Comparison of ENCODE assay signal across 8 cellular contexts in the genomic region with DNA sequence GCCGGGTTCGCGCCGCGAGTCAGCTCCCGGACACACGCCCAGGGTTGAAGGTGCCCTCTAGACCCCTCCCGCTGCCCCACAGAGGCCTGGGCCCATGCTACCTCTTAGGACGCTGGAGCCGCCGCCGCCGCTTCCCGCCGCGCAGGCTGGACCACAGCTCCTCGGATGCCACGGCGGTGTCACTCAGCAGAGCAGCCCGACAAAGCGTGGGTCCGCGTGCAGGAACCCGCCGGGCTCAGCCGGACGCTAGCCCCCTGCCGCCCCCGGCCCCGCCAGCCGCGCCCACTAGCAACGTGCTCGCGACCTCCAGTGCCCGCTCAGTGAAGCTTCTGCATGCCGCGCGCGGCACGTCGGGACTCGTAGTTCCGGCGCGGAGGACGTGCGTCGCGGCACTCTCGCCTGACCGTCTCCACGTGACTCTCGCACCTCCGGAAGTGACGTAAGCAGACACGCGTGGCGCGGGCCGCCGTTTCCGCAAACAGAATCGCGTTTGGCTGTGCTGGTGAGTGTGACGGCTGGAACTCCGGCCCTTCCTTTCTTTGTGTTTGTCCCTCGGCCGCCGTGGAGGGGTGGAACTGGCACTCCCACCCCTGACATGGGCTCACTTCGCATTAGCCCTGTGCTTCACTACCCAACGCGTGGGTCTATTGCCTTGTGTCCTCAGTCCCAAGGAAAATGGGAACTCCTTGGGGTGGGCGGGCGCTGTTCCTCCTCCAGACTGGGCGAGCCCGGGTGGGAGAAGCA. TPM values are rescaled to one million over a fixed set of nuclear protein-coding genes. Genes with fewer than 3 reads are reported as not detected.
DNase-seq lines count a peak whose midpoint lies in the region; ATAC-seq and TF ChIP-seq lines count a peak whose summit lies in the region.

A gene with protein sequence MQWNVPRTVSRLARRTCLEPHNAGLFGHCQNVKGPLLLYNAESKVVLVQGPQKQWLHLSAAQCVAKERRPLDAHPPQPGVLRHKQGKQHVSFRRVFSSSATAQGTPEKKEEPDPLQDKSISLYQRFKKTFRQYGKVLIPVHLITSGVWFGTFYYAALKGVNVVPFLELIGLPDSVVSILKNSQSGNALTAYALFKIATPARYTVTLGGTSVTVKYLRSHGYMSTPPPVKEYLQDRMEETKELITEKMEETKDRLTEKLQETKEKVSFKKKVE (minus strand): TSS at position 331 of the 744 bp plus-strand sequence. CDS start 44,481 bp downstream, outside the sequence.
A gene (plus strand): TSS at position 446 of the 744 bp plus-strand sequence. CDS start 4,845 bp downstream, outside the sequence.

- no peak within 1 kb of the TSS for H4K8ac ChIP-seq in mesendoderm (ENCODE audit: low read depth, low read length)

- ATAC-seq in GM21381 (IDR thresholded peaks at IDR 0.05; ENCODE audit: unreplicated experiment) = peak; percentile 95

- no peak within 1 kb of the TSS for H2BK5ac ChIP-seq in mesendoderm (ENCODE audit: low read length)

- H3K9me3 Mint-ChIP-seq in Caco-2 (ENCODE audit: unreplicated experiment) = no peaks in the 10 kb centered on the region
- H3K9me3 Mint-ChIP-seq in endodermal cell = no peaks in the 10 kb centered on the region

- TF ChIP-seq CTCF in Caco-2 (IDR thresholded peaks at IDR 0.05; ENCODE audit: insufficient read depth in 1 of 2, low read depth in 1 of 2, low read length in 1 of 2, severe bottlenecking in 1 of 2, unreplicated experiment in 1 of 2) (no peak), endodermal cell (conservative IDR thresholded peaks at IDR 0.05) (no peak)

- H3K4me3 Mint-ChIP-seq in Caco-2 (ENCODE audit: unreplicated experiment) (peak within 1 kb of the TSS; percentile 85), endodermal cell (peak within 1 kb of the TSS; percentile 93)

- H3K79me2 ChIP-seq in mesendoderm (ENCODE audit: control insufficient read depth, insufficient read depth, low read length) = peaks cover 47% of the 10 kb centered on the region

- DNase-seq in Caco-2 (peak; percentile 94 to 95), HUDEP-2 (lab: John Stamatoyannopoulos, UW; ENCODE audit: unreplicated experiment in 76 of 76) (peak in 75 of 76 experiments; percentile 3 to 96 (median 75)), NT2/D1 (ENCODE audit: low read depth, low spot score) (peak; percentile 80), endodermal cell (peak; percentile 96), mesendoderm (peak; percentile 97)
- DNase-seq in activated CD8-positive, alpha-beta memory T cell treated with anti-CD3 and anti-CD28 coated beads, Interleukin-2, amount 50 U/mL, for 1 hour (ENCODE audit: extremely low read depth) = peak; percentile 78
- peak; percentile 90 for DNase-seq in stimulated activated CD8-positive, alpha-beta memory T cell treated with anti-CD3 and anti-CD28 coated beads, Interleukin-15, amount 100 ng/mL, for 1 hour (ENCODE audit: low read depth)

- peak within 1 kb of the TSS; percentile 87 for H3K4ac ChIP-seq in mesendoderm (ENCODE audit: low read depth, low read length)

- CTCF ChIA-PET in Caco-2 (lab: Charles Lee) = interaction anchor here (0.6 to 0.7 kb wide), 2 partner anchors 74 to 134 kb away, joined by 3 read pairs; no protein-coding TSS in a partner anchor

- BruUV-seq in Caco-2 (replicated peaks; lab: Mats Ljungman, UMichigan) = no TSS peak

- H3K4me3 ChIP-seq in Caco-2 (ENCODE audit: low read depth, low read length) (peak within 1 kb of the TSS; percentile 83), NT2/D1 (ENCODE audit: insufficient read length, low read depth) (peak within 1 kb of the TSS; percentile 96), endodermal cell (ENCODE audit: low read length) (peak within 1 kb of the TSS; percentile 84), mesendoderm (ENCODE audit: low read length) (peak within 1 kb of the TSS; percentile 96)

- H3K4me1 Mint-ChIP-seq in Caco-2 (ENCODE audit: low read depth, unreplicated experiment) (peaks cover 18% of the 10 kb centered on the region), endodermal cell (peaks cover 24% of the 10 kb centered on the region)

- H3K27ac ChIP-seq in endodermal cell (ENCODE audit: low read depth, low read length) (peak within 1 kb of the TSS; percentile 94), mesendoderm (ENCODE audit: low read depth, low read length) (peak within 1 kb of the TSS; percentile 39)

- 0 to 2% methylated on average over 7 to 77 of the region's 77 CpGs for WGBS in endodermal cell (ENCODE audit: insufficient coverage in 1 of 2, insufficient read length in 1 of 2), 2 experiments
- WGBS in mesendoderm (ENCODE audit: extremely low coverage, insufficient coverage, low lambda C conversion rate) = no CpG with 5 or more reads among the region's 77 CpGs

- H3K4me1 ChIP-seq in Caco-2 (no peaks in the 10 kb centered on the region), NT2/D1 (ENCODE audit: insufficient read depth, insufficient read length) (no peaks in the 10 kb centered on the region), endodermal cell (ENCODE audit: control insufficient read depth, insufficient read depth, low read length) (no peaks in the 10 kb centered on the region), mesendoderm (ENCODE audit: control insufficient read depth, low read depth, low read length) (peaks cover 2% of the 10 kb centered on the region)

- H3K27me3 Mint-ChIP-seq in Caco-2 (ENCODE audit: insufficient read depth, unreplicated experiment) (no peaks in the 10 kb centered on the region), endodermal cell (ENCODE audit: insufficient read depth) (no peaks in the 10 kb centered on the region)

- H3K56ac ChIP-seq in mesendoderm (ENCODE audit: low read length) = peak within 1 kb of the TSS; percentile 95

- H3K36me3 ChIP-seq in Caco-2 (ENCODE audit: control insufficient read depth, insufficient read depth, low read length) = no peaks in the 10 kb centered on the region
- peaks cover 11% of the 10 kb centered on the region for H3K36me3 ChIP-seq in NT2/D1 (ENCODE audit: insufficient read depth, insufficient read length, low read length)
- peaks cover 6% of the 10 kb centered on the region for H3K36me3 ChIP-seq in endodermal cell (ENCODE audit: control insufficient read depth, insufficient read depth, low read length)
- no peaks in the 10 kb centered on the region for H3K36me3 ChIP-seq in mesendoderm (ENCODE audit: control insufficient read depth, insufficient read depth, low read length)

- no peak within 1 kb of the TSS for H2BK120ac ChIP-seq in mesendoderm (ENCODE audit: low read depth, low read length)

- H2BK15ac ChIP-seq in mesendoderm (replicated peaks; ENCODE audit: low read depth) = no peak within 1 kb of the TSS

- no peak within 1 kb of the TSS for H4K5ac ChIP-seq in mesendoderm (ENCODE audit: low read length)

- H3K79me1 ChIP-seq in mesendoderm (ENCODE audit: low read length) = peaks cover 20% of the 10 kb centered on the region

- peaks cover 22% of the 10 kb centered on the region for H3K36me3 Mint-ChIP-seq in Caco-2 (ENCODE audit: insufficient read depth, unreplicated experiment)
- peaks cover 6% of the 10 kb centered on the region for H3K36me3 Mint-ChIP-seq in endodermal cell (ENCODE audit: low read depth)

- intact Hi-C loops in Caco-2 (cut with micrococcal nuclease; ENCODE audit: unreplicated experiment) = loop anchor here (5.0 kb wide), 1 partner anchor 169 kb away; no protein-coding TSS in a partner anchor

- POLR2A ChIA-PET in Caco-2 (lab: Charles Lee) = interaction anchor here (0.6 to 0.9 kb wide), 7 partner anchors 8 to 1279 kb away, joined by 3 to 9 read pairs (median 4); no protein-coding TSS in a partner anchor

- H3K23ac ChIP-seq in mesendoderm (ENCODE audit: low read length) = no peak within 1 kb of the TSS

- H3K9ac ChIP-seq in NT2/D1 (ENCODE audit: insufficient read length, low read depth) = peak within 1 kb of the TSS; percentile 90
- H3K9ac ChIP-seq in endodermal cell (ENCODE audit: extremely low read depth, low read length, poor library complexity, severe bottlenecking) = peak within 1 kb of the TSS; percentile 95
- H3K9ac ChIP-seq in mesendoderm (ENCODE audit: low read length) = peak within 1 kb of the TSS; percentile 86

- H3K4me2 ChIP-seq in mesendoderm (ENCODE audit: low read length) = peak within 1 kb of the TSS; percentile 82

- H3K27me3 ChIP-seq in Caco-2 (replicated peaks; ENCODE audit: control insufficient read depth, insufficient read depth, low read length) = no peaks in the 10 kb centered on the region
- H3K27me3 ChIP-seq in NT2/D1 (ENCODE audit: insufficient read depth, insufficient read length) = no peaks in the 10 kb centered on the region
- no peaks in the 10 kb centered on the region for H3K27me3 ChIP-seq in endodermal cell (ENCODE audit: control insufficient read depth, insufficient read depth, low read length, poor library complexity, severe bottlenecking)
- no peaks in the 10 kb centered on the region for H3K27me3 ChIP-seq in mesendoderm (ENCODE audit: insufficient read depth, low read length, poor library complexity)

- no peak within 1 kb of the TSS for H2AK5ac ChIP-seq in mesendoderm (ENCODE audit: low read length)

- H3K9me3 ChIP-seq in Caco-2 (no peaks in the 10 kb centered on the region), NT2/D1 (ENCODE audit: insufficient read depth, low read length) (no peaks in the 10 kb centered on the region), endodermal cell (ENCODE audit: control insufficient read depth, low read length) (no peaks in the 10 kb centered on the region)

- H3K27ac Mint-ChIP-seq in Caco-2 (ENCODE audit: unreplicated experiment) (peak within 1 kb of the TSS; percentile 60), endodermal cell (peak within 1 kb of the TSS; percentile 99)

- H3K18ac ChIP-seq in mesendoderm (ENCODE audit: low read length) = peak within 1 kb of the TSS; percentile 56

RNA-seq across cellular contexts. Expression of the first gene that starts in this region (rescaled TPM):
- total RNA-seq in Caco-2 (2022) (17.1 and 17.4 TPM in 2 replicates), endodermal cell (10 to 100 TPM; 23.2 to 27.0 TPM)
- polyA plus RNA-seq in endodermal cell (2013, experiment 1 of 2) = 14.4 TPM
- 11.3 TPM for polyA plus RNA-seq in endodermal cell (2013, experiment 2 of 2)
- polyA plus RNA-seq in mesendoderm (2013, experiment 1 of 2) = 16.4 TPM
- polyA plus RNA-seq in mesendoderm (2013, experiment 2 of 2) = 15.5 TPM

RNA-seq across cellular contexts. Expression of the second gene that starts in this region (rescaled TPM):
- total RNA-seq in Caco-2 (2022) (34.2 and 36.5 TPM in 2 replicates), endodermal cell (10 to 100 TPM; 44.9 to 47.0 TPM)
- polyA plus RNA-seq in endodermal cell (2013, experiment 1 of 2) = 43.8 TPM
- polyA plus RNA-seq in endodermal cell (2013, experiment 2 of 2) = 41.2 TPM
- 52.5 TPM for polyA plus RNA-seq in mesendoderm (2013, experiment 1 of 2)
- polyA plus RNA-seq in mesendoderm (2013, experiment 2 of 2) = 52.6 TPM

Comparison
In these comparisons a context has a peak if more than half of its experiments do, and no peak if none do; other contexts are left out.
1. Peak in every context shown above with its lines: DNase-seq, ATAC-seq, H3K4me3 ChIP-seq and H3K27ac ChIP-seq.